Comparison of ENCODE assay signal across 21 cellular contexts in the genomic region with DNA sequence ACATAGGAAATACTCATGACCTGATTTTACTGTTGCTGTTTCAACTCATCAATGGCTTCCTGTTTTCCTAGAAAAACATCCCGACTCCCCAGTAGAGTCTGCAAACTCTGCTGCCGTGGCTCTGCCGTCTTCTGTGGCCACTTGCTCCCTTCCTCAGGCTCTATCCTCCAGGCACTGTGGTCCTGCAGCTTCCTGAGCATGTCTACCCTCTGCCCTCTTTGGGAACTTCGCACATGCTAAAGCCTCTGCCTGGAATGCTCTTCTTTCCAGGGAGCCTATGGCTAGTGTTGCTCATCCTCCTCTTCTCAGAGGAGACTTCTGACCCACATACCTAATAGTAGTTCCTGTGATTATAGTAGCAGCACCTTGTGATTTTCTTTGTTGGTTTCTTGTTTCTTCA.
"Had no signal": no experiment of that assay in that cellular context is flagged by ENCODE, and none has a peak within 500 bp of the region (broad histone marks: within the 10 kb centered on the region; RNA-seq: fewer than 3 reads in every experiment).

No MANE protein-coding gene starts in this region.

- ATAC-seq: activated T-cell treated with anti-CD3 and anti-CD28 coated beads, Interleukin-2, amount 50 U/mL, for 72 hours; sciatic nerve; stimulated activated memory B cell treated with anti-CD40 and anti-IgM and Interleukin-4, amounts not matched to agents 10 μg/mL and 1 μg/mL and 100 μg/mL, for 72 hours had no signal

- H3K4me1 Mint-ChIP-seq: stimulated activated memory B cell treated with anti-CD40 and anti-IgM and Interleukin-4, amounts not matched to agents 10 μg/mL and 1 μg/mL and 100 μg/mL, for 72 hours had no signal

- H3K36me3 Mint-ChIP-seq: activated naive CD4-positive, alpha-beta T cell treated with anti-CD3 and anti-CD28 coated beads, Interleukin-2, amount 10 ng/mL, durations not matched to agents 7 days and 5 days; stimulated activated memory B cell treated with anti-CD40 and anti-IgM and Interleukin-4, amounts not matched to agents 10 μg/mL and 1 μg/mL and 100 μg/mL, for 72 hours had no signal

- H3K36me3 ChIP-seq: left ventricle myocardium inferior, stomach, suprapubic skin, tibial nerve had no signal

- H3K4me1 ChIP-seq: left ventricle myocardium inferior, tibial nerve had no signal

- H3K4me3 Mint-ChIP-seq: activated naive CD4-positive, alpha-beta T cell treated with anti-CD3 and anti-CD28 coated beads, Interleukin-2, amount 10 ng/mL, durations not matched to agents 7 days and 5 days; activated T-cell treated with anti-CD3 and anti-CD28 coated beads, Interleukin-2, amount 50 U/mL, for 72 hours; nephron; stimulated activated memory B cell treated with anti-CD40 and anti-IgM and Interleukin-4, amounts not matched to agents 10 μg/mL and 1 μg/mL and 100 μg/mL, for 72 hours had no signal

- H3K4me3 ChIP-seq: left ventricle myocardium inferior, stomach, suprapubic skin, tibial nerve had no signal

- H3K27ac Mint-ChIP-seq: activated naive CD4-positive, alpha-beta T cell treated with anti-CD3 and anti-CD28 coated beads, Interleukin-2, amount 10 ng/mL, durations not matched to agents 7 days and 5 days; activated T-cell treated with anti-CD3 and anti-CD28 coated beads, Interleukin-2, amount 50 U/mL, for 72 hours; nephron; stimulated activated memory B cell treated with anti-CD40 and anti-IgM and Interleukin-4, amounts not matched to agents 10 μg/mL and 1 μg/mL and 100 μg/mL, for 72 hours had no signal

- H3K9me3 ChIP-seq: left ventricle myocardium inferior, stomach, suprapubic skin, tibial nerve had no signal

- H3K27me3 Mint-ChIP-seq: activated naive CD4-positive, alpha-beta T cell treated with anti-CD3 and anti-CD28 coated beads, Interleukin-2, amount 10 ng/mL, durations not matched to agents 7 days and 5 days had no signal

- H3K27ac ChIP-seq: left ventricle myocardium inferior, stomach, suprapubic skin, tibial nerve had no signal

- DNase-seq: activated CD4-positive, alpha-beta T cell treated with anti-CD3 and anti-CD28 coated beads, Interleukin-2, amount 50 U/mL, for 48 hours; activated effector memory CD4-positive, alpha-beta T cell treated with anti-CD3 and anti-CD28 coated beads, Interleukin-2, amount 50 U/mL, for 16 hours; activated naive CD4-positive, alpha-beta T cell treated with anti-CD3 and anti-CD28 coated beads, Interleukin-2, amount 10 ng/mL, durations not matched to agents 7 days and 5 days; activated T-cell treated with anti-CD3 and anti-CD28 coated beads, Interleukin-2, amount 50 U/mL, for 72 hours; amygdala; cerebellar nuclear complex; cortex of kidney; erythroblast; foreskin melanocyte; left ventricle myocardium inferior; nucleus accumbens; posterior cingulate gyrus; small intestine; stimulated activated CD4-positive, alpha-beta T cell treated with anti-CD3 and anti-CD28 coated beads, Interleukin-2, amount 100 ng/mL, for 24 hours; stomach; SW 1271 had no signal

- H3K27me3 ChIP-seq: stomach, tibial nerve had no signal

- H3K9me3 Mint-ChIP-seq: activated naive CD4-positive, alpha-beta T cell treated with anti-CD3 and anti-CD28 coated beads, Interleukin-2, amount 10 ng/mL, durations not matched to agents 7 days and 5 days; activated T-cell treated with anti-CD3 and anti-CD28 coated beads, Interleukin-2, amount 50 U/mL, for 72 hours; nephron; stimulated activated memory B cell treated with anti-CD40 and anti-IgM and Interleukin-4, amounts not matched to agents 10 μg/mL and 1 μg/mL and 100 μg/mL, for 72 hours had no signal
